In genomic region chr5:75648712-75649111, GRCh38 we compare ENCODE assay signal across 1 cellular context.
A peak's percentile ranks its signal among the peaks of the same experiment; 100 is the strongest.
TF ChIP-seq lines count a peak whose summit lies in the region.

No MANE protein-coding gene starts in this region.

TF ChIP-seq in HepG2, 621 proteins besides CTCF, POLR2A, EP300 and RAD21 (continued from another document):
- TF ChIP-seq PAXIP1 (CRISPR knock-in tag; conservative IDR thresholded peaks at IDR 0.05) (0 out of 2 replicates have a peak, but pooled peaks have one; percentile 20), CEBPG (CRISPR knock-in tag; IDR thresholded peaks at IDR 0.05) (0 out of 2 replicates have a peak, but pooled peaks have one; percentile 36), ZNF644 (CRISPR knock-in tag; IDR thresholded peaks at IDR 0.05; ENCODE audit: low read depth) (0 out of 2 replicates have a peak, but pooled peaks have one; percentile 12), HNF4A (CRISPR knock-in tag; IDR thresholded peaks at IDR 0.05) (peak; percentile 72), ZNF292 (CRISPR knock-in tag; IDR thresholded peaks at IDR 0.05; ENCODE audit: borderline replicate concordance, low read depth) (0 out of 2 replicates have a peak, but pooled peaks have one; percentile 33), MEF2D (CRISPR knock-in tag; IDR thresholded peaks at IDR 0.05) (no peak), CEBPB (IDR thresholded peaks at IDR 0.05; ENCODE audit: borderline replicate concordance, low read depth, low read length) (peak; percentile 29)
TF ChIP-seq in HepG2: peak in this region for 6.
